Comparison of ENCODE assay signal across 9 cellular contexts in the genomic region with DNA sequence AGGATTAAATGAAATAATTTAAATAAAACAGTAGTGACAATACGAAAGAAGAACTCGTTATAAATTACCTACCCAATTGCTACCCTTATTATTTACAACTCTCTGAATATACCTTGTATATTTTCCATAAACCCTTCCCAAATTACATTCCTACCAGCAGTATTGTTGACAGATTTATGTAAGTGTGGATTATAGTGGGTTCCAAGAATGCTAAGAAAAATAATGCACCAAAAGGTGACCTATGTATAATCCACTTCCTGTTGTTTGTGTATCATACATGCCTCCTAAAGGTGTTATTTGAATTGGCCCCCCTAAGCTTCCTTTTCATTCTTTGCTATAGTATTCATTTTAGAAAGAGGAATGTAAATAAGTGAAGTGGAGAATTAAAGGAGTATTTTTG. TPM values are rescaled to one million over a fixed set of nuclear protein-coding genes. Genes with fewer than 3 reads are reported as not detected.
"Had no signal": no experiment of that assay in that cellular context is flagged by ENCODE, and none has a peak within 500 bp of the region (broad histone marks: within the 10 kb centered on the region; RNA-seq: fewer than 3 reads in every experiment).

No MANE protein-coding gene starts in this region.

- H3K36me3 ChIP-seq: HAP-1 had no signal

- H3K9me3 ChIP-seq: HAP-1 had no signal

- H3K4me3 ChIP-seq: GM23248, HAP-1, K562 had no signal

- H3K27ac ChIP-seq: GM23248 had no signal

- FAIRE-seq: HTR-8/SVneo, K562 had no signal

- H2AFZ ChIP-seq: GM23248 had no signal

- H3K9ac ChIP-seq: GM23248 had no signal

- H3K4me1 ChIP-seq: HAP-1 had no signal

- ATAC-seq: HCT116, K562 had no signal

- DNase-seq: GM23248, GOT3, H7, HFFc6, IMR-90 had no signal

RNA-seq across cellular contexts. Expression of a gene that starts 33.2 kb away (rescaled TPM):
- total RNA-seq: GM23248 had no signal
